8 cellular contexts compared by ENCODE assay signal in genomic region chr6:52595796-52596130, GRCh38. TPM values are rescaled to one million over a fixed set of nuclear protein-coding genes. Genes with fewer than 3 reads are reported as not detected.
A peak's percentile ranks its signal among the peaks of the same experiment; 100 is the strongest.
DNase-seq lines count a peak whose midpoint lies in the region; ATAC-seq and TF ChIP-seq lines count a peak whose summit lies in the region.

No MANE protein-coding gene starts in this region.

- intact Hi-C loops in heart right ventricle (cut with DNase I), result loop anchor here in 9 of 10 donors (5.0 to 10.0 kb wide), 8 partner anchors 57 to 311 kb away; partner anchors contain the start of gene MCM3 (in 1 of the 9)
- intact Hi-C loops in cardiac septum (cut with DNase I), result loop anchor here (2.0 to 5.0 kb wide), 3 partner anchors 19 to 93 kb away; partner anchors contain the start of gene TRAM2
- intact Hi-C loops in uterus (cut with DNase I; ENCODE audit: low total_unique reads), result loop anchor here (5.0 to 10.0 kb wide), 2 partner anchors 69 to 178 kb away; no protein-coding TSS in a partner anchor
- intact Hi-C loops in Calu3 (cut with micrococcal nuclease; ENCODE audit: unreplicated experiment), result loop anchor here (5.0 kb wide), 1 partner anchor 93 kb away; no protein-coding TSS in a partner anchor

- no peaks in the 10 kb centered on the region for H3K36me3 ChIP-seq in heart right ventricle
- H3K36me3 ChIP-seq in uterus, result no peaks in the 10 kb centered on the region

- H3K27ac Mint-ChIP-seq in endothelial cell (ENCODE audit: unreplicated experiment) (no peak overlapping the region), Calu3 (ENCODE audit: unreplicated experiment) (no peak overlapping the region)
- no peak overlapping the region for H3K27ac Mint-ChIP-seq in activated T-cell treated with anti-CD3 and anti-CD28 coated beads, Interleukin-2, amount 50 U/mL, for 72 hours

- no peak for DNase-seq in heart right ventricle
- no peak for DNase-seq in cardiac septum (ENCODE audit: low spot score)
- peak; percentile 67 for DNase-seq in fibroblast of mammary gland (ENCODE audit: low read depth)
- DNase-seq in uterus, result no peak
- DNase-seq in endothelial cell (ENCODE audit: low spot score), result no peak
- no peak for DNase-seq in Calu3
- DNase-seq in activated T-cell treated with anti-CD3 and anti-CD28 coated beads, Interleukin-2, amount 50 U/mL, for 72 hours, result no peak

- CTCF ChIA-PET in Calu3 (lab: Charles Lee), result interaction anchor here (0.9 to 1.3 kb wide), 2 partner anchors 177 to 267 kb away, joined by 3 to 4 read pairs; no protein-coding TSS in a partner anchor

- H3K4me1 Mint-ChIP-seq in endothelial cell (ENCODE audit: unreplicated experiment) (peaks cover 17% of the 10 kb centered on the region), Calu3 (ENCODE audit: low read depth, unreplicated experiment) (peaks cover 21% of the 10 kb centered on the region)
- H3K4me1 Mint-ChIP-seq in activated T-cell treated with anti-CD3 and anti-CD28 coated beads, Interleukin-2, amount 50 U/mL, for 72 hours (ENCODE audit: low read depth), result peaks cover 15% of the 10 kb centered on the region

- H3K4me3 Mint-ChIP-seq in endothelial cell (ENCODE audit: unreplicated experiment), result no peak overlapping the region
- no peak overlapping the region for H3K4me3 Mint-ChIP-seq in Calu3 (ENCODE audit: low read depth, unreplicated experiment)
- no peak overlapping the region for H3K4me3 Mint-ChIP-seq in activated T-cell treated with anti-CD3 and anti-CD28 coated beads, Interleukin-2, amount 50 U/mL, for 72 hours

- ATAC-seq in heart right ventricle, result peak in 1 of 8 donors; percentile 5
- peak; percentile 74 for ATAC-seq in HG03432 (IDR thresholded peaks at IDR 0.05; ENCODE audit: unreplicated experiment)
- no peak for ATAC-seq in activated T-cell treated with anti-CD3 and anti-CD28 coated beads, Interleukin-2, amount 50 U/mL, for 72 hours (replicated peaks in 1 of 2)

- no peaks in the 10 kb centered on the region for H3K27me3 ChIP-seq in heart right ventricle
- H3K27me3 ChIP-seq in uterus, result no peaks in the 10 kb centered on the region

- H3K27ac ChIP-seq in heart right ventricle, result peak overlapping the region in 9 of 10 donors; percentile 30 to 73 (median 64)
- H3K27ac ChIP-seq in uterus, result peak overlapping the region; percentile 75 to 84

- H3K4me3 ChIP-seq in heart right ventricle (no peak overlapping the region), fibroblast of mammary gland (ENCODE audit: control insufficient read depth, low read depth, low read length) (peak overlapping the region; percentile 24), uterus (no peak overlapping the region)

- TF ChIP-seq POLR2A in uterus (IDR thresholded peaks at IDR 0.05), result no peak

- H3K27me3 Mint-ChIP-seq in endothelial cell (ENCODE audit: unreplicated experiment), result no peaks in the 10 kb centered on the region
- peaks cover 13% of the 10 kb centered on the region for H3K27me3 Mint-ChIP-seq in Calu3 (ENCODE audit: unreplicated experiment)
- no peaks in the 10 kb centered on the region for H3K27me3 Mint-ChIP-seq in activated T-cell treated with anti-CD3 and anti-CD28 coated beads, Interleukin-2, amount 50 U/mL, for 72 hours (ENCODE audit: low read depth)

- BruUV-seq in Calu3 (replicated peaks; lab: Mats Ljungman, UMichigan), result no TSS peak

- H3K36me3 Mint-ChIP-seq in endothelial cell (ENCODE audit: low read depth, unreplicated experiment) (no peaks in the 10 kb centered on the region), Calu3 (ENCODE audit: insufficient read depth, unreplicated experiment) (no peaks in the 10 kb centered on the region)
- no peaks in the 10 kb centered on the region for H3K36me3 Mint-ChIP-seq in activated T-cell treated with anti-CD3 and anti-CD28 coated beads, Interleukin-2, amount 50 U/mL, for 72 hours (ENCODE audit: insufficient read depth in 2 of 2)

- TF ChIP-seq CTCF in heart right ventricle (IDR thresholded peaks at IDR 0.05), result no peak
- TF ChIP-seq CTCF in fibroblast of mammary gland (conservative IDR thresholded peaks at IDR 0.05; ENCODE audit: control insufficient read depth, insufficient read depth, low read depth, low read length), result no peak
- no peak for TF ChIP-seq CTCF in uterus (IDR thresholded peaks at IDR 0.05)
- no peak for TF ChIP-seq CTCF in endothelial cell (IDR thresholded peaks at IDR 0.05; ENCODE audit: unreplicated experiment)
- no peak for TF ChIP-seq CTCF in Calu3 (IDR thresholded peaks at IDR 0.05; ENCODE audit: unreplicated experiment)

- H3K9me3 Mint-ChIP-seq in endothelial cell (ENCODE audit: unreplicated experiment) (no peaks in the 10 kb centered on the region), Calu3 (ENCODE audit: low read depth, unreplicated experiment) (no peaks in the 10 kb centered on the region)
- no peaks in the 10 kb centered on the region for H3K9me3 Mint-ChIP-seq in activated T-cell treated with anti-CD3 and anti-CD28 coated beads, Interleukin-2, amount 50 U/mL, for 72 hours

- no peaks in the 10 kb centered on the region for H3K9me3 ChIP-seq in heart right ventricle
- H3K9me3 ChIP-seq in uterus, result no peaks in the 10 kb centered on the region

- peaks cover 7 to 48% (median 27%) of the 10 kb centered on the region in 9 donors for H3K4me1 ChIP-seq in heart right ventricle
- peaks cover 0 to 5% of the 10 kb centered on the region in 2 donors for H3K4me1 ChIP-seq in uterus

RNA-seq across cellular contexts. Expression of gene TRAM2, which starts 18.9 kb away (rescaled TPM):
- total RNA-seq in heart right ventricle (10 to 100 TPM in 7 of 10 donors, 1 to 10 TPM in 3; 7.9 to 17.3 (median 11.0) TPM), cardiac septum (10.3 TPM), uterus (10 to 100 TPM in 2 of 4 donors, 1 to 10 TPM in 2; 3.8 to 33.2 (median 17.6) TPM), endothelial cell (ENCODE audit: unreplicated experiment) (29.4 TPM), Calu3 (2022) (10.7 and 12.8 TPM in 2 replicates)
- polyA plus RNA-seq in heart right ventricle, result 1 to 10 TPM; 5.0 to 7.2 TPM
- 1 to 10 TPM; 4.9 to 5.2 TPM for total RNA-seq in activated T-cell treated with anti-CD3 and anti-CD28 coated beads, Interleukin-2, amount 50 U/mL, for 72 hours
